Comparison of ENCODE assay signal across 9 cellular contexts in the genomic region with DNA sequence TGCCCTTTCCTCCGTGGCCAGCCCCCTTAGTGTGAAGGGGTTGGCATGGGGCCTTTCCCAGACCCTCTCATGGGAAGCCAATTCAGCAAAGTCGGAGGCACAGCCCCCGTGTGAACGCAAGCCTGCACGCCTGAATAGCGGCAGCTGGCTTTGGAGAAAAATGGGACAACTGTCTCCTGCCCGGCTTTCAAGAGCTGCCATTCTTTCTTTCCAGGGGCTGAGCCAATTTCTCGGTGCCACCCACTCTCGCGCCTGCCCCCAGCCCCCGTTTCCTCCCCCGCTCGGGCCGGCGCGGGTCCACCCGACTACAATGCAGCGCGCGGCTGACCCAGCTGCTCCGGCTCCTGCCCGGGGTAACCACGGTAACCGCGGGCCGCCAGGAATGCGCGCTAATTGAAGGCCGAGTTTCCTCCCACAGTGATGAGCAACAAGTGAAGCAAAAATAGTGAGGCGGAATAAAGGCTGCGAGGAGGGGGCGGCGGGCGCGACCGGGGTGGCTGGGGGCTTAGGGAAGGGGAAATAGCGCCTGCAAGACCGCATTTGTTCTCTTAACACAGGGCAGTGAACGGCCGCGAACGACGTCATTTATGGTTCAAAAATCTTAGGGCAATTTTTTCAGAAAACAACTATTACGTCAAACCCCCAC. TPM values are rescaled to one million over a fixed set of nuclear protein-coding genes. Genes with fewer than 3 reads are reported as not detected.
DNase-seq lines count a peak whose midpoint lies in the region; ATAC-seq, FAIRE-seq and TF ChIP-seq lines count a peak whose summit lies in the region.
"Had no signal": no experiment of that assay in that cellular context is flagged by ENCODE, and none has a peak within 500 bp of the region (broad histone marks: within the 10 kb centered on the region; RNA-seq: fewer than 3 reads in every experiment).

No MANE protein-coding gene starts in this region.

- in situ Hi-C loops in HAP-1 (cut with MboI; ENCODE audit: low sequenced_read_pairs): no loop called here

- H3K4me2 ChIP-seq in BLaER1 treated with 17β-estradiol and CSF1 and Interleukin-3, amounts not matched to agents 10 nM and 100 nM: peak overlapping the region; percentile 71 to 97 (median 94)

- no peak for FAIRE-seq in pancreas (lab: Jason Lieb, UNC)
- FAIRE-seq: colon had no signal

- H3K36me3 ChIP-seq in BLaER1 treated with 17β-estradiol and CSF1 and Interleukin-3, amounts not matched to agents 10 nM and 100 nM: no peaks in the 10 kb centered on the region
- H3K36me3 ChIP-seq in HAP-1 (replicated peaks) (no peaks in the 10 kb centered on the region), pancreas (no peaks in the 10 kb centered on the region)

- H3K9me3 ChIP-seq in BLaER1 treated with 17β-estradiol and CSF1 and Interleukin-3, amounts not matched to agents 10 nM and 100 nM (replicated peaks in 1 of 11): no peaks in the 10 kb centered on the region
- no peaks in the 10 kb centered on the region for H3K9me3 ChIP-seq in HAP-1
- H3K9me3 ChIP-seq in pancreas: no peaks in the 10 kb centered on the region

- WGBS in pancreas, 2 donors: 7 to 9% methylated on average over 41 to 44 of the region's 44 CpGs

- H3K27me3 ChIP-seq in BLaER1 treated with 17β-estradiol and CSF1 and Interleukin-3, amounts not matched to agents 10 nM and 100 nM: peaks cover 0 to 19% (median 0%) of the 10 kb centered on the region in 11 experiments; a peak in 4 of 22 replicates
- H3K27me3 ChIP-seq in HAP-1 (ENCODE audit: low read depth) (peaks cover 45% of the 10 kb centered on the region), pancreas (peaks cover 0 to under 1% (median 0%) of the 10 kb centered on the region in 4 donors)

- no peaks in the 10 kb centered on the region for H4K20me1 ChIP-seq in BLaER1 treated with 17β-estradiol and CSF1 and Interleukin-3, amounts not matched to agents 10 nM and 100 nM

- DNase-seq in HAP-1 (ENCODE audit: low spot score in 2 of 2) (peak; percentile 20 to 62), UCSD-AML1 (lab: John Stamatoyannopoulos, UW; ENCODE audit: unreplicated experiment) (peak; percentile 20), left cardiac atrium (peak; percentile 62), pancreas (peak; percentile 4 to 73 (median 44))
- DNase-seq in activated CD8-positive, alpha-beta memory T cell treated with anti-CD3 and anti-CD28 coated beads for 24 hours: no peak

- ATAC-seq in left cardiac atrium (peak; percentile 88 to 96), pancreas (peak; percentile 67 to 84 (median 83)), HG03108 (IDR thresholded peaks at IDR 0.05; ENCODE audit: unreplicated experiment) (no peak), GM19328 (IDR thresholded peaks at IDR 0.05; ENCODE audit: unreplicated experiment) (no peak)

- 0 out of 22 replicates have a peak overlapping the region, but pooled peaks of 1 of the 11 experiments have one; percentile 26 for H3K27ac ChIP-seq in BLaER1 treated with 17β-estradiol and CSF1 and Interleukin-3, amounts not matched to agents 10 nM and 100 nM
- H3K27ac ChIP-seq in pancreas: no peak overlapping the region

- peak overlapping the region in 10 of 11 experiments; percentile 1 to 60 (median 40); a peak in 12 of 22 replicates for H3K9ac ChIP-seq in BLaER1 treated with 17β-estradiol and CSF1 and Interleukin-3, amounts not matched to agents 10 nM and 100 nM

- peak overlapping the region; percentile 34 to 66 (median 54); a peak in 19 of 20 replicates for H3K4me3 ChIP-seq in BLaER1 treated with 17β-estradiol and CSF1 and Interleukin-3, amounts not matched to agents 10 nM and 100 nM
- H3K4me3 ChIP-seq in HAP-1: no peak overlapping the region
- H3K4me3 ChIP-seq in pancreas: peak overlapping the region in 1 of 4 donors; percentile 6

- TF ChIP-seq CTCF in pancreas (IDR thresholded peaks at IDR 0.05): no peak

- intact Hi-C loops in left cardiac atrium (cut with DNase I): no loop called here
- intact Hi-C loops in pancreas (cut with DNase I): no loop called here

- H3K4me1 ChIP-seq in BLaER1 treated with 17β-estradiol and CSF1 and Interleukin-3, amounts not matched to agents 10 nM and 100 nM: peaks cover 18 to 46% (median 42%) of the 10 kb centered on the region in 10 experiments; a peak in 19 of 20 replicates
- no peaks in the 10 kb centered on the region for H3K4me1 ChIP-seq in HAP-1
- no peaks in the 10 kb centered on the region for H3K4me1 ChIP-seq in pancreas

RNA-seq across cellular contexts. Expression of a gene that starts 27.8 kb away (rescaled TPM):
- total RNA-seq in left cardiac atrium (1 to 10 TPM; 3.2 to 7.3 TPM), pancreas (under 1 TPM; 0.09 to 0.95 (median 0.33) TPM)
- polyA plus RNA-seq in pancreas: under 1 TPM; 0.11 to 0.63 TPM

RNA-seq across cellular contexts. Expression of a gene that starts 41.6 kb away (rescaled TPM):
- total RNA-seq in left cardiac atrium (1 to 10 TPM; 2.9 to 5.8 TPM), pancreas (under 1 TPM in 1 of 6 donors, not detected in 5; 0.12 TPM)
- polyA plus RNA-seq in pancreas: under 1 TPM in 1 of 2 donors, not detected in 1; 0.23 TPM

Comparison
In these comparisons a context has a peak if more than half of its experiments do, and no peak if none do; other contexts are left out.
1. ATAC-seq: peak in left cardiac atrium (2 of 2) and pancreas (4 of 4); none in HG03108 (single experiment) and GM19328 (single experiment).